ENCODE assay signal across 1 cellular context in the genomic region with DNA sequence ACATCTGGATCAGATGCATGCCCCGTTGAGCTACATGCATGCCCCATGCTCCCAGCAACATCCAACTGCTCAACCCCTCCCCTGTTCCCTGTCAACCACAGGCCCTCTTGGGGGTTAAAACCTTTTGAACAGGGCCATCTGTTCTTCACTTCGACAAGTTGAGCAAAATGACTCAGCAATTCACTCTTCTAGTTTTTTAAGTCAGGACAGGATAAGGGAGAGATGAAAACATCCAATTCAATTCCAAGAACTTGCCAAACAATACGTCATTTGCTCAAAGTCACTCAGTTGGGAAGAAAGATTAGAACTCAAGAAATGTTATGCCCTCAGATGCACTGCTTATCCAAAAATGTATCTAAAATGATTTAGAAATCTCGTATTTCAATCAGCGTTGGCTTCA.
A peak's percentile ranks its signal among the peaks of the same experiment; 100 is the strongest.
TF ChIP-seq lines count a peak whose summit lies in the region.

No MANE protein-coding gene starts in this region.

TF ChIP-seq in K562, 482 proteins besides CTCF, POLR2A, EP300 and RAD21 (continued from another document and continues in another):
- TF ChIP-seq, protein P1, sequence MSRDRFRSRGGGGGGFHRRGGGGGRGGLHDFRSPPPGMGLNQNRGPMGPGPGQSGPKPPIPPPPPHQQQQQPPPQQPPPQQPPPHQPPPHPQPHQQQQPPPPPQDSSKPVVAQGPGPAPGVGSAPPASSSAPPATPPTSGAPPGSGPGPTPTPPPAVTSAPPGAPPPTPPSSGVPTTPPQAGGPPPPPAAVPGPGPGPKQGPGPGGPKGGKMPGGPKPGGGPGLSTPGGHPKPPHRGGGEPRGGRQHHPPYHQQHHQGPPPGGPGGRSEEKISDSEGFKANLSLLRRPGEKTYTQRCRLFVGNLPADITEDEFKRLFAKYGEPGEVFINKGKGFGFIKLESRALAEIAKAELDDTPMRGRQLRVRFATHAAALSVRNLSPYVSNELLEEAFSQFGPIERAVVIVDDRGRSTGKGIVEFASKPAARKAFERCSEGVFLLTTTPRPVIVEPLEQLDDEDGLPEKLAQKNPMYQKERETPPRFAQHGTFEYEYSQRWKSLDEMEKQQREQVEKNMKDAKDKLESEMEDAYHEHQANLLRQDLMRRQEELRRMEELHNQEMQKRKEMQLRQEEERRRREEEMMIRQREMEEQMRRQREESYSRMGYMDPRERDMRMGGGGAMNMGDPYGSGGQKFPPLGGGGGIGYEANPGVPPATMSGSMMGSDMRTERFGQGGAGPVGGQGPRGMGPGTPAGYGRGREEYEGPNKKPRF (IDR thresholded peaks at IDR 0.05; ENCODE audit: low read depth, low read length): no peak
- TF ChIP-seq NR4A1 (CRISPR knock-in tag; IDR thresholded peaks at IDR 0.05): no peak
- TF ChIP-seq NR4A1 (tag; IDR thresholded peaks at IDR 0.05): no peak
- TF ChIP-seq POLR2AphosphoS5 (IDR thresholded peaks at IDR 0.05; ENCODE audit: control insufficient read depth, insufficient read depth, low read depth, low read length): no peak
- no peak for TF ChIP-seq ZNF140 (CRISPR knock-in tag; IDR thresholded peaks at IDR 0.05)
- no peak for TF ChIP-seq KDM4B (IDR thresholded peaks at IDR 0.05; ENCODE audit: borderline replicate concordance in 2 of 2, low read depth in 1 of 2)
- TF ChIP-seq, protein P2, sequence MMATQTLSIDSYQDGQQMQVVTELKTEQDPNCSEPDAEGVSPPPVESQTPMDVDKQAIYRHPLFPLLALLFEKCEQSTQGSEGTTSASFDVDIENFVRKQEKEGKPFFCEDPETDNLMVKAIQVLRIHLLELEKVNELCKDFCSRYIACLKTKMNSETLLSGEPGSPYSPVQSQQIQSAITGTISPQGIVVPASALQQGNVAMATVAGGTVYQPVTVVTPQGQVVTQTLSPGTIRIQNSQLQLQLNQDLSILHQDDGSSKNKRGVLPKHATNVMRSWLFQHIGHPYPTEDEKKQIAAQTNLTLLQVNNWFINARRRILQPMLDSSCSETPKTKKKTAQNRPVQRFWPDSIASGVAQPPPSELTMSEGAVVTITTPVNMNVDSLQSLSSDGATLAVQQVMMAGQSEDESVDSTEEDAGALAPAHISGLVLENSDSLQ (IDR thresholded peaks at IDR 0.05): peak; percentile 64
- TF ChIP-seq, protein P3, sequence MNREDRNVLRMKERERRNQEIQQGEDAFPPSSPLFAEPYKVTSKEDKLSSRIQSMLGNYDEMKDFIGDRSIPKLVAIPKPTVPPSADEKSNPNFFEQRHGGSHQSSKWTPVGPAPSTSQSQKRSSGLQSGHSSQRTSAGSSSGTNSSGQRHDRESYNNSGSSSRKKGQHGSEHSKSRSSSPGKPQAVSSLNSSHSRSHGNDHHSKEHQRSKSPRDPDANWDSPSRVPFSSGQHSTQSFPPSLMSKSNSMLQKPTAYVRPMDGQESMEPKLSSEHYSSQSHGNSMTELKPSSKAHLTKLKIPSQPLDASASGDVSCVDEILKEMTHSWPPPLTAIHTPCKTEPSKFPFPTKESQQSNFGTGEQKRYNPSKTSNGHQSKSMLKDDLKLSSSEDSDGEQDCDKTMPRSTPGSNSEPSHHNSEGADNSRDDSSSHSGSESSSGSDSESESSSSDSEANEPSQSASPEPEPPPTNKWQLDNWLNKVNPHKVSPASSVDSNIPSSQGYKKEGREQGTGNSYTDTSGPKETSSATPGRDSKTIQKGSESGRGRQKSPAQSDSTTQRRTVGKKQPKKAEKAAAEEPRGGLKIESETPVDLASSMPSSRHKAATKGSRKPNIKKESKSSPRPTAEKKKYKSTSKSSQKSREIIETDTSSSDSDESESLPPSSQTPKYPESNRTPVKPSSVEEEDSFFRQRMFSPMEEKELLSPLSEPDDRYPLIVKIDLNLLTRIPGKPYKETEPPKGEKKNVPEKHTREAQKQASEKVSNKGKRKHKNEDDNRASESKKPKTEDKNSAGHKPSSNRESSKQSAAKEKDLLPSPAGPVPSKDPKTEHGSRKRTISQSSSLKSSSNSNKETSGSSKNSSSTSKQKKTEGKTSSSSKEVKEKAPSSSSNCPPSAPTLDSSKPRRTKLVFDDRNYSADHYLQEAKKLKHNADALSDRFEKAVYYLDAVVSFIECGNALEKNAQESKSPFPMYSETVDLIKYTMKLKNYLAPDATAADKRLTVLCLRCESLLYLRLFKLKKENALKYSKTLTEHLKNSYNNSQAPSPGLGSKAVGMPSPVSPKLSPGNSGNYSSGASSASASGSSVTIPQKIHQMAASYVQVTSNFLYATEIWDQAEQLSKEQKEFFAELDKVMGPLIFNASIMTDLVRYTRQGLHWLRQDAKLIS (CRISPR knock-in tag; IDR thresholded peaks at IDR 0.05): no peak
- TF ChIP-seq NR1H2 (CRISPR knock-in tag; IDR thresholded peaks at IDR 0.05): no peak
- TF ChIP-seq ARHGAP35 (IDR thresholded peaks at IDR 0.05; ENCODE audit: partially characterized antibody): no peak
- no peak for TF ChIP-seq NR3C1 (CRISPR knock-in tag; IDR thresholded peaks at IDR 0.05)
- TF ChIP-seq LARP7 (IDR thresholded peaks at IDR 0.05): no peak
- TF ChIP-seq PTTG1 (tag; IDR thresholded peaks at IDR 0.05; ENCODE audit: low read depth): no peak
- no peak for TF ChIP-seq HDGF (IDR thresholded peaks at IDR 0.05)
- TF ChIP-seq TARDBP (IDR thresholded peaks at IDR 0.05): no peak
- no peak for TF ChIP-seq PML (IDR thresholded peaks at IDR 0.05; ENCODE audit: low read length)
- TF ChIP-seq RBM14 (IDR thresholded peaks at IDR 0.05; ENCODE audit: borderline replicate concordance, insufficient read depth, low read depth, low read length): no peak
- TF ChIP-seq, protein P4, sequence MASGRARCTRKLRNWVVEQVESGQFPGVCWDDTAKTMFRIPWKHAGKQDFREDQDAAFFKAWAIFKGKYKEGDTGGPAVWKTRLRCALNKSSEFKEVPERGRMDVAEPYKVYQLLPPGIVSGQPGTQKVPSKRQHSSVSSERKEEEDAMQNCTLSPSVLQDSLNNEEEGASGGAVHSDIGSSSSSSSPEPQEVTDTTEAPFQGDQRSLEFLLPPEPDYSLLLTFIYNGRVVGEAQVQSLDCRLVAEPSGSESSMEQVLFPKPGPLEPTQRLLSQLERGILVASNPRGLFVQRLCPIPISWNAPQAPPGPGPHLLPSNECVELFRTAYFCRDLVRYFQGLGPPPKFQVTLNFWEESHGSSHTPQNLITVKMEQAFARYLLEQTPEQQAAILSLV (tag; IDR thresholded peaks at IDR 0.05): no peak
- no peak for TF ChIP-seq POU5F1 (IDR thresholded peaks at IDR 0.05; ENCODE audit: borderline replicate concordance, low read depth, low read length, partially characterized antibody)
- no peak for TF ChIP-seq SIRT6 (IDR thresholded peaks at IDR 0.05; ENCODE audit: low read depth, low read length)
- no peak for TF ChIP-seq ZNF778 (CRISPR knock-in tag; IDR thresholded peaks at IDR 0.05)
- TF ChIP-seq CTBP1 (IDR thresholded peaks at IDR 0.05; ENCODE audit: borderline replicate concordance): peak; percentile 42; the same call in 1 of the 2 replicates
- TF ChIP-seq, protein P5, sequence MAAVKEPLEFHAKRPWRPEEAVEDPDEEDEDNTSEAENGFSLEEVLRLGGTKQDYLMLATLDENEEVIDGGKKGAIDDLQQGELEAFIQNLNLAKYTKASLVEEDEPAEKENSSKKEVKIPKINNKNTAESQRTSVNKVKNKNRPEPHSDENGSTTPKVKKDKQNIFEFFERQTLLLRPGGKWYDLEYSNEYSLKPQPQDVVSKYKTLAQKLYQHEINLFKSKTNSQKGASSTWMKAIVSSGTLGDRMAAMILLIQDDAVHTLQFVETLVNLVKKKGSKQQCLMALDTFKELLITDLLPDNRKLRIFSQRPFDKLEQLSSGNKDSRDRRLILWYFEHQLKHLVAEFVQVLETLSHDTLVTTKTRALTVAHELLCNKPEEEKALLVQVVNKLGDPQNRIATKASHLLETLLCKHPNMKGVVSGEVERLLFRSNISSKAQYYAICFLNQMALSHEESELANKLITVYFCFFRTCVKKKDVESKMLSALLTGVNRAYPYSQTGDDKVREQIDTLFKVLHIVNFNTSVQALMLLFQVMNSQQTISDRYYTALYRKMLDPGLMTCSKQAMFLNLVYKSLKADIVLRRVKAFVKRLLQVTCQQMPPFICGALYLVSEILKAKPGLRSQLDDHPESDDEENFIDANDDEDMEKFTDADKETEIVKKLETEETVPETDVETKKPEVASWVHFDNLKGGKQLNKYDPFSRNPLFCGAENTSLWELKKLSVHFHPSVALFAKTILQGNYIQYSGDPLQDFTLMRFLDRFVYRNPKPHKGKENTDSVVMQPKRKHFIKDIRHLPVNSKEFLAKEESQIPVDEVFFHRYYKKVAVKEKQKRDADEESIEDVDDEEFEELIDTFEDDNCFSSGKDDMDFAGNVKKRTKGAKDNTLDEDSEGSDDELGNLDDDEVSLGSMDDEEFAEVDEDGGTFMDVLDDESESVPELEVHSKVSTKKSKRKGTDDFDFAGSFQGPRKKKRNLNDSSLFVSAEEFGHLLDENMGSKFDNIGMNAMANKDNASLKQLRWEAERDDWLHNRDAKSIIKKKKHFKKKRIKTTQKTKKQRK (IDR thresholded peaks at IDR 0.05; ENCODE audit: borderline replicate concordance, low read depth, low read length): no peak
- TF ChIP-seq, protein P6, sequence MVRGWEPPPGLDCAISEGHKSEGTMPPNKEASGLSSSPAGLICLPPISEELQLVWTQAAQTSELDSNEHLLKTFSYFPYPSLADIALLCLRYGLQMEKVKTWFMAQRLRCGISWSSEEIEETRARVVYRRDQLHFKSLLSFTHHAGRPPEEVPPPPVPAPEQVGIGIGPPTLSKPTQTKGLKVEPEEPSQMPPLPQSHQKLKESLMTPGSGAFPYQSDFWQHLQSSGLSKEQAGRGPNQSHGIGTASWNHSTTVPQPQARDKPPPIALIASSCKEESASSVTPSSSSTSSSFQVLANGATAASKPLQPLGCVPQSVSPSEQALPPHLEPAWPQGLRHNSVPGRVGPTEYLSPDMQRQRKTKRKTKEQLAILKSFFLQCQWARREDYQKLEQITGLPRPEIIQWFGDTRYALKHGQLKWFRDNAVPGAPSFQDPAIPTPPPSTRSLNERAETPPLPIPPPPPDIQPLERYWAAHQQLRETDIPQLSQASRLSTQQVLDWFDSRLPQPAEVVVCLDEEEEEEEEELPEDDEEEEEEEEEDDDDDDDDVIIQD (CRISPR knock-in tag; IDR thresholded peaks at IDR 0.05): no peak
- no peak for TF ChIP-seq ZNF780A (CRISPR knock-in tag; IDR thresholded peaks at IDR 0.05)
- TF ChIP-seq RUNX1 (IDR thresholded peaks at IDR 0.05; ENCODE audit: low read depth): no peak
- no peak for TF ChIP-seq RB1 (IDR thresholded peaks at IDR 0.05; ENCODE audit: low read depth)
- no peak for TF ChIP-seq ZNF583 (CRISPR knock-in tag; IDR thresholded peaks at IDR 0.05)
- TF ChIP-seq NFE2 (IDR thresholded peaks at IDR 0.05; ENCODE audit: low read depth): peak; percentile 98
- TF ChIP-seq, protein P7, sequence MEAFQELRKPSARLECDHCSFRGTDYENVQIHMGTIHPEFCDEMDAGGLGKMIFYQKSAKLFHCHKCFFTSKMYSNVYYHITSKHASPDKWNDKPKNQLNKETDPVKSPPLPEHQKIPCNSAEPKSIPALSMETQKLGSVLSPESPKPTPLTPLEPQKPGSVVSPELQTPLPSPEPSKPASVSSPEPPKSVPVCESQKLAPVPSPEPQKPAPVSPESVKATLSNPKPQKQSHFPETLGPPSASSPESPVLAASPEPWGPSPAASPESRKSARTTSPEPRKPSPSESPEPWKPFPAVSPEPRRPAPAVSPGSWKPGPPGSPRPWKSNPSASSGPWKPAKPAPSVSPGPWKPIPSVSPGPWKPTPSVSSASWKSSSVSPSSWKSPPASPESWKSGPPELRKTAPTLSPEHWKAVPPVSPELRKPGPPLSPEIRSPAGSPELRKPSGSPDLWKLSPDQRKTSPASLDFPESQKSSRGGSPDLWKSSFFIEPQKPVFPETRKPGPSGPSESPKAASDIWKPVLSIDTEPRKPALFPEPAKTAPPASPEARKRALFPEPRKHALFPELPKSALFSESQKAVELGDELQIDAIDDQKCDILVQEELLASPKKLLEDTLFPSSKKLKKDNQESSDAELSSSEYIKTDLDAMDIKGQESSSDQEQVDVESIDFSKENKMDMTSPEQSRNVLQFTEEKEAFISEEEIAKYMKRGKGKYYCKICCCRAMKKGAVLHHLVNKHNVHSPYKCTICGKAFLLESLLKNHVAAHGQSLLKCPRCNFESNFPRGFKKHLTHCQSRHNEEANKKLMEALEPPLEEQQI (IDR thresholded peaks at IDR 0.05): peak; percentile 49; the same call in 1 of the 2 replicates
